In the genomic region with DNA sequence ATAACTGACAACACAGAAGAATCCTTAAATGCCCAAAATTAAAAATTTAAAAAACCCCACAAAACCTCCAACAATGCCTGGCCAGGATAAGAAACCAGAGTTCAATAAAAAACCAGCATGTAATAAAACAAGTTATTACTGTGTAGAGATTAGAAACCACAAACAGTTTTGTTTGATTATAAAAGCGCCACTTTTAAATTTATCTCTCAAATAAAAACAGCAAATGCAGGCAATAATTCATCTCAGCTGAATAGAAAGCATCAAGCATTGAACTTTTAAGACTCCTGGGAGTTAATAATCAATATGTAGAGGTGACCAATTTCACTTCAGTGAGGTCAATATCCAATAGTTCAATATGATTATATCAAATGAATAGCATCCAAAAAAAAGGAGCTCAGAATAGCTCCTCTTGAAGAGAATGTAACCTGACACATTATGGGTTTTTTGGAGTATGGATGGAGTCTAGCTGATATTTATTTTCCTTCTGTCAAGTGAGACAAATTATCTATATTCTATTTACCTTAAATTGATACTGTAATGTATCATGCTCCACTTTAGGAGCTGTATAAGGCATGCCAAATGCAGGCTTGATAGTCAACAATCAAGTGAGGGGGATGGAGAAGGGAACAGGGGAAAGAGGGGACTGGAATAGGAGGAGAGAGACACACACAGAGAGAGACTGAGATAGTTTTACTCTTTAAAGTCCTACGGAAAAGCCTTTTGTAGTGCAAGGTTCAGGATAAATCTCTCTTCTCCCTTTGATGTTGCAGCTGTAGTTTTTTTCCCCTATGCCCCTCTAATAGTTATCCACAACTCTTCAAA, we compare ENCODE assay signal across 1 cellular context.
TF ChIP-seq lines count a peak whose summit lies in the region.

No MANE protein-coding gene starts in this region.

TF ChIP-seq in HEK293, 187 proteins besides CTCF, POLR2A, EP300 and RAD21 (continued from another document and continues in another):
- TF ChIP-seq, protein P1, sequence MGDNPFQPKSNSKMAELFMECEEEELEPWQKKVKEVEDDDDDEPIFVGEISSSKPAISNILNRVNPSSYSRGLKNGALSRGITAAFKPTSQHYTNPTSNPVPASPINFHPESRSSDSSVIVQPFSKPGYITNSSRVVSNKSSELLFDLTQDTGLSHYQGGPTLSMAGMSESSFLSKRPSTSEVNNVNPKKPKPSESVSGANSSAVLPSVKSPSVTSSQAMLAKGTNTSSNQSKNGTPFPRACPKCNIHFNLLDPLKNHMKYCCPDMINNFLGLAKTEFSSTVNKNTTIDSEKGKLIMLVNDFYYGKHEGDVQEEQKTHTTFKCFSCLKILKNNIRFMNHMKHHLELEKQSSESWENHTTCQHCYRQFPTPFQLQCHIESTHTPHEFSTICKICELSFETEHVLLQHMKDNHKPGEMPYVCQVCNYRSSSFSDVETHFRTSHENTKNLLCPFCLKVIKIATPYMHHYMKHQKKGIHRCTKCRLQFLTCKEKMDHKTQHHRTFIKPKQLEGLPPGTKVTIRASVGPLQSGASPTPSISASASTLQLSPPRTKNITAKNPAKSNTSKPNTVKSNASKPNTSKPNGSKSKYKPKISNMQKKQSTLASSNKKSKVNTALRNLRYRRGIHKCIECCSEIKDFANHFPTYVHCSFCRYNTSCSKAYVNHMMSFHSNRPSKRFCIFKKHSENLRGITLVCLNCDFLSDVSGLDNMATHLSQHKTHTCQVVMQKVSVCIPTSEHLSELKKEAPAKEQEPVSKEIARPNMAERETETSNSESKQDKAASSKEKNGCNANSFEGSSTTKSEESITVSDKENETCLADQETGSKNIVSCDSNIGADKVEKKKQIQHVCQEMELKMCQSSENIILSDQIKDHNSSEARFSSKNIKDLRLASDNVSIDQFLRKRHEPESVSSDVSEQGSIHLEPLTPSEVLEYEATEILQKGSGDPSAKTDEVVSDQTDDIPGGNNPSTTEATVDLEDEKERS (tag by site-specific recombination; IDR thresholded peaks at IDR 0.05) = no peak
- no peak for TF ChIP-seq ZBTB8A (tag by site-specific recombination; IDR thresholded peaks at IDR 0.05)
- TF ChIP-seq ZNF585B (tag by site-specific recombination; IDR thresholded peaks at IDR 0.05) = no peak
- TF ChIP-seq, protein P2, sequence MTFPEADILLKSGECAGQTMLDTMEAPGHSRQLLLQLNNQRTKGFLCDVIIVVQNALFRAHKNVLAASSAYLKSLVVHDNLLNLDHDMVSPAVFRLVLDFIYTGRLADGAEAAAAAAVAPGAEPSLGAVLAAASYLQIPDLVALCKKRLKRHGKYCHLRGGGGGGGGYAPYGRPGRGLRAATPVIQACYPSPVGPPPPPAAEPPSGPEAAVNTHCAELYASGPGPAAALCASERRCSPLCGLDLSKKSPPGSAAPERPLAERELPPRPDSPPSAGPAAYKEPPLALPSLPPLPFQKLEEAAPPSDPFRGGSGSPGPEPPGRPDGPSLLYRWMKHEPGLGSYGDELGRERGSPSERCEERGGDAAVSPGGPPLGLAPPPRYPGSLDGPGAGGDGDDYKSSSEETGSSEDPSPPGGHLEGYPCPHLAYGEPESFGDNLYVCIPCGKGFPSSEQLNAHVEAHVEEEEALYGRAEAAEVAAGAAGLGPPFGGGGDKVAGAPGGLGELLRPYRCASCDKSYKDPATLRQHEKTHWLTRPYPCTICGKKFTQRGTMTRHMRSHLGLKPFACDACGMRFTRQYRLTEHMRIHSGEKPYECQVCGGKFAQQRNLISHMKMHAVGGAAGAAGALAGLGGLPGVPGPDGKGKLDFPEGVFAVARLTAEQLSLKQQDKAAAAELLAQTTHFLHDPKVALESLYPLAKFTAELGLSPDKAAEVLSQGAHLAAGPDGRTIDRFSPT (tag by site-specific recombination; IDR thresholded peaks at IDR 0.05) = peak; percentile 60
- no peak for TF ChIP-seq ZNF654 (tag by site-specific recombination; IDR thresholded peaks at IDR 0.05; ENCODE audit: low read depth)
- TF ChIP-seq ZNF837 (tag by site-specific recombination; IDR thresholded peaks at IDR 0.05) = no peak
- TF ChIP-seq ZNF175 (tag by site-specific recombination; IDR thresholded peaks at IDR 0.05) = no peak
- TF ChIP-seq GLI4 (tag by site-specific recombination; IDR thresholded peaks at IDR 0.05) = no peak
- no peak for TF ChIP-seq ZNF707 (tag by site-specific recombination; IDR thresholded peaks at IDR 0.05)
- TF ChIP-seq, protein P3, sequence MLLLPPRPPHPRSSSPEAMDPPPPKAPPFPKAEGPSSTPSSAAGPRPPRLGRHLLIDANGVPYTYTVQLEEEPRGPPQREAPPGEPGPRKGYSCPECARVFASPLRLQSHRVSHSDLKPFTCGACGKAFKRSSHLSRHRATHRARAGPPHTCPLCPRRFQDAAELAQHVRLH (tag by site-specific recombination; IDR thresholded peaks at IDR 0.05) = peak; percentile 93
- TF ChIP-seq, protein P4, sequence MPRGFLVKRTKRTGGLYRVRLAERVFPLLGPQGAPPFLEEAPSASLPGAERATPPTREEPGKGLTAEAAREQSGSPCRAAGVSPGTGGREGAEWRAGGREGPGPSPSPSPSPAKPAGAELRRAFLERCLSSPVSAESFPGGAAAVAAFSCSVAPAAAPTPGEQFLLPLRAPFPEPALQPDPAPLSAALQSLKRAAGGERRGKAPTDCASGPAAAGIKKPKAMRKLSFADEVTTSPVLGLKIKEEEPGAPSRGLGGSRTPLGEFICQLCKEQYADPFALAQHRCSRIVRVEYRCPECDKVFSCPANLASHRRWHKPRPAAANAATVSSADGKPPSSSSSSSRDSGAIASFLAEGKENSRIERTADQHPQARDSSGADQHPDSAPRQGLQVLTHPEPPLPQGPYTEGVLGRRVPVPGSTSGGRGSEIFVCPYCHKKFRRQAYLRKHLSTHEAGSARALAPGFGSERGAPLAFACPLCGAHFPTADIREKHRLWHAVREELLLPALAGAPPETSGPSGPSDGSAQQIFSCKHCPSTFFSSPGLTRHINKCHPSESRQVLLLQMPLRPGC (tag by site-specific recombination; IDR thresholded peaks at IDR 0.05) = 0 out of 2 replicates have a peak, but pooled peaks have one; percentile 58
- no peak for TF ChIP-seq ZNF114 (tag by site-specific recombination; IDR thresholded peaks at IDR 0.05)
- TF ChIP-seq HOXA7 (CRISPR knock-in tag; IDR thresholded peaks at IDR 0.05; ENCODE audit: borderline replicate concordance) = no peak
- TF ChIP-seq ZNF266 (tag by site-specific recombination; IDR thresholded peaks at IDR 0.05; ENCODE audit: low read depth) = no peak
- TF ChIP-seq ZXDB (tag by site-specific recombination; IDR thresholded peaks at IDR 0.05) = peak; percentile 79
- TF ChIP-seq ZNF521 (tag by site-specific recombination; IDR thresholded peaks at IDR 0.05) = no peak
- no peak for TF ChIP-seq ZNF548 (tag by site-specific recombination; IDR thresholded peaks at IDR 0.05)
- TF ChIP-seq, protein P5, sequence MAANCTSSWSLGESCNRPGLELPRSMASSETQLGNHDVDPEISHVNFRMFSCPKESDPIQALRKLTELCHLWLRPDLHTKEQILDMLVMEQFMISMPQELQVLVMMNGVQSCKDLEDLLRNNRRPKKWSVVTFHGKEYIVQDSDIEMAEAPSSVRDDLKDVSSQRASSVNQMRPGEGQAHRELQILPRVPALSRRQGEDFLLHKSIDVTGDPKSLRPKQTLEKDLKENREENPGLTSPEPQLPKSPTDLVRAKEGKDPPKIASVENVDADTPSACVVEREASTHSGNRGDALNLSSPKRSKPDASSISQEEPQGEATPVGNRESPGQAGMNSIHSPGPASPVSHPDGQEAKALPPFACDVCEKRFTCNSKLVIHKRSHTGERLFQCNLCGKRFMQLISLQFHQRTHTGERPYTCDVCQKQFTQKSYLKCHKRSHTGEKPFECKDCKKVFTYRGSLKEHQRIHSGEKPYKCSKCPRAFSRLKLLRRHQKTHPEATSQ (tag by site-specific recombination; IDR thresholded peaks at IDR 0.05) = no peak
- TF ChIP-seq, protein P6, sequence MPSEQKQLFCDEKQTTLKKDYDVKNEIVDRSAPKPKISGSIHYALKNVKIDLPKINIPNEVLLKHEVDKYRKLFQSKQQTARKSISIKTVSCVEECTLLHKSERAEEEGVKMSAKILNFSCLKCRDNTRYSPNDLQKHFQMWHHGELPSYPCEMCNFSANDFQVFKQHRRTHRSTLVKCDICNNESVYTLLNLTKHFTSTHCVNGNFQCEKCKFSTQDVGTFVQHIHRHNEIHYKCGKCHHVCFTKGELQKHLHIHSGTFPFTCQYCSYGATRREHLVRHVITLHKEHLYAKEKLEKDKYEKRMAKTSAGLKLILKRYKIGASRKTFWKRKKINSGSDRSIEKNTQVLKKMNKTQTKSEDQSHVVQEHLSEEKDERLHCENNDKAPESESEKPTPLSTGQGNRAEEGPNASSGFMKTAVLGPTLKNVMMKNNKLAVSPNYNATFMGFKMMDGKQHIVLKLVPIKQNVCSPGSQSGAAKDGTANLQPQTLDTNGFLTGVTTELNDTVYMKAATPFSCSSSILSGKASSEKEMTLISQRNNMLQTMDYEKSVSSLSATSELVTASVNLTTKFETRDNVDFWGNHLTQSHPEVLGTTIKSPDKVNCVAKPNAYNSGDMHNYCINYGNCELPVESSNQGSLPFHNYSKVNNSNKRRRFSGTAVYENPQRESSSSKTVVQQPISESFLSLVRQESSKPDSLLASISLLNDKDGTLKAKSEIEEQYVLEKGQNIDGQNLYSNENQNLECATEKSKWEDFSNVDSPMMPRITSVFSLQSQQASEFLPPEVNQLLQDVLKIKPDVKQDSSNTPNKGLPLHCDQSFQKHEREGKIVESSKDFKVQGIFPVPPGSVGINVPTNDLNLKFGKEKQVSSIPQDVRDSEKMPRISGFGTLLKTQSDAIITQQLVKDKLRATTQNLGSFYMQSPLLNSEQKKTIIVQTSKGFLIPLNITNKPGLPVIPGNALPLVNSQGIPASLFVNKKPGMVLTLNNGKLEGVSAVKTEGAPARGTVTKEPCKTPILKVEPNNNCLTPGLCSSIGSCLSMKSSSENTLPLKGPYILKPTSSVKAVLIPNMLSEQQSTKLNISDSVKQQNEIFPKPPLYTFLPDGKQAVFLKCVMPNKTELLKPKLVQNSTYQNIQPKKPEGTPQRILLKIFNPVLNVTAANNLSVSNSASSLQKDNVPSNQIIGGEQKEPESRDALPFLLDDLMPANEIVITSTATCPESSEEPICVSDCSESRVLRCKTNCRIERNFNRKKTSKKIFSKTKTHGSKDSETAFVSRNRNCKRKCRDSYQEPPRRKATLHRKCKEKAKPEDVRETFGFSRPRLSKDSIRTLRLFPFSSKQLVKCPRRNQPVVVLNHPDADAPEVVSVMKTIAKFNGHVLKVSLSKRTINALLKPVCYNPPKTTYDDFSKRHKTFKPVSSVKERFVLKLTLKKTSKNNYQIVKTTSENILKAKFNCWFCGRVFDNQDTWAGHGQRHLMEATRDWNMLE (tag by site-specific recombination; conservative IDR thresholded peaks at IDR 0.05; ENCODE audit: low read depth) = no peak
- TF ChIP-seq, protein P7, sequence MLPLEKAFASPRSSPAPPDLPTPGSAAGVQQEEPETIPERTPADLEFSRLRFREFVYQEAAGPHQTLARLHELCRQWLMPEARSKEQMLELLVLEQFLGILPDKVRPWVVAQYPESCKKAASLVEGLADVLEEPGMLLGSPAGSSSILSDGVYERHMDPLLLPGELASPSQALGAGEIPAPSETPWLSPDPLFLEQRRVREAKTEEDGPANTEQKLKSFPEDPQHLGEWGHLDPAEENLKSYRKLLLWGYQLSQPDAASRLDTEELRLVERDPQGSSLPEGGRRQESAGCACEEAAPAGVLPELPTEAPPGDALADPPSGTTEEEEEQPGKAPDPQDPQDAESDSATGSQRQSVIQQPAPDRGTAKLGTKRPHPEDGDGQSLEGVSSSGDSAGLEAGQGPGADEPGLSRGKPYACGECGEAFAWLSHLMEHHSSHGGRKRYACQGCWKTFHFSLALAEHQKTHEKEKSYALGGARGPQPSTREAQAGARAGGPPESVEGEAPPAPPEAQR (tag by site-specific recombination; IDR thresholded peaks at IDR 0.05) = no peak
- TF ChIP-seq, protein P8, sequence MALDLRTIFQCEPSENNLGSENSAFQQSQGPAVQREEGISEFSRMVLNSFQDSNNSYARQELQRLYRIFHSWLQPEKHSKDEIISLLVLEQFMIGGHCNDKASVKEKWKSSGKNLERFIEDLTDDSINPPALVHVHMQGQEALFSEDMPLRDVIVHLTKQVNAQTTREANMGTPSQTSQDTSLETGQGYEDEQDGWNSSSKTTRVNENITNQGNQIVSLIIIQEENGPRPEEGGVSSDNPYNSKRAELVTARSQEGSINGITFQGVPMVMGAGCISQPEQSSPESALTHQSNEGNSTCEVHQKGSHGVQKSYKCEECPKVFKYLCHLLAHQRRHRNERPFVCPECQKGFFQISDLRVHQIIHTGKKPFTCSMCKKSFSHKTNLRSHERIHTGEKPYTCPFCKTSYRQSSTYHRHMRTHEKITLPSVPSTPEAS (tag by site-specific recombination; IDR thresholded peaks at IDR 0.05) = 0 out of 2 replicates have a peak, but pooled peaks have one; percentile 30
- TF ChIP-seq ZNF423 (tag by site-specific recombination; IDR thresholded peaks at IDR 0.05) = no peak
- TF ChIP-seq, protein P9, sequence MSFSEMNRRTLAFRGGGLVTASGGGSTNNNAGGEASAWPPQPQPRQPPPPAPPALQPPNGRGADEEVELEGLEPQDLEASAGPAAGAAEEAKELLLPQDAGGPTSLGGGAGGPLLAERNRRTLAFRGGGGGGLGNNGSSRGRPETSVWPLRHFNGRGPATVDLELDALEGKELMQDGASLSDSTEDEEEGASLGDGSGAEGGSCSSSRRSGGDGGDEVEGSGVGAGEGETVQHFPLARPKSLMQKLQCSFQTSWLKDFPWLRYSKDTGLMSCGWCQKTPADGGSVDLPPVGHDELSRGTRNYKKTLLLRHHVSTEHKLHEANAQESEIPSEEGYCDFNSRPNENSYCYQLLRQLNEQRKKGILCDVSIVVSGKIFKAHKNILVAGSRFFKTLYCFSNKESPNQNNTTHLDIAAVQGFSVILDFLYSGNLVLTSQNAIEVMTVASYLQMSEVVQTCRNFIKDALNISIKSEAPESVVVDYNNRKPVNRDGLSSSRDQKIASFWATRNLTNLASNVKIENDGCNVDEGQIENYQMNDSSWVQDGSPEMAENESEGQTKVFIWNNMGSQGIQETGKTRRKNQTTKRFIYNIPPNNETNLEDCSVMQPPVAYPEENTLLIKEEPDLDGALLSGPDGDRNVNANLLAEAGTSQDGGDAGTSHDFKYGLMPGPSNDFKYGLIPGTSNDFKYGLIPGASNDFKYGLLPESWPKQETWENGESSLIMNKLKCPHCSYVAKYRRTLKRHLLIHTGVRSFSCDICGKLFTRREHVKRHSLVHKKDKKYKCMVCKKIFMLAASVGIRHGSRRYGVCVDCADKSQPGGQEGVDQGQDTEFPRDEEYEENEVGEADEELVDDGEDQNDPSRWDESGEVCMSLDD (tag by site-specific recombination; IDR thresholded peaks at IDR 0.05) = no peak
- TF ChIP-seq, protein P10, sequence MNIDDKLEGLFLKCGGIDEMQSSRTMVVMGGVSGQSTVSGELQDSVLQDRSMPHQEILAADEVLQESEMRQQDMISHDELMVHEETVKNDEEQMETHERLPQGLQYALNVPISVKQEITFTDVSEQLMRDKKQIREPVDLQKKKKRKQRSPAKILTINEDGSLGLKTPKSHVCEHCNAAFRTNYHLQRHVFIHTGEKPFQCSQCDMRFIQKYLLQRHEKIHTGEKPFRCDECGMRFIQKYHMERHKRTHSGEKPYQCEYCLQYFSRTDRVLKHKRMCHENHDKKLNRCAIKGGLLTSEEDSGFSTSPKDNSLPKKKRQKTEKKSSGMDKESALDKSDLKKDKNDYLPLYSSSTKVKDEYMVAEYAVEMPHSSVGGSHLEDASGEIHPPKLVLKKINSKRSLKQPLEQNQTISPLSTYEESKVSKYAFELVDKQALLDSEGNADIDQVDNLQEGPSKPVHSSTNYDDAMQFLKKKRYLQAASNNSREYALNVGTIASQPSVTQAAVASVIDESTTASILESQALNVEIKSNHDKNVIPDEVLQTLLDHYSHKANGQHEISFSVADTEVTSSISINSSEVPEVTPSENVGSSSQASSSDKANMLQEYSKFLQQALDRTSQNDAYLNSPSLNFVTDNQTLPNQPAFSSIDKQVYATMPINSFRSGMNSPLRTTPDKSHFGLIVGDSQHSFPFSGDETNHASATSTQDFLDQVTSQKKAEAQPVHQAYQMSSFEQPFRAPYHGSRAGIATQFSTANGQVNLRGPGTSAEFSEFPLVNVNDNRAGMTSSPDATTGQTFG (tag by site-specific recombination; IDR thresholded peaks at IDR 0.05; ENCODE audit: borderline replicate concordance) = no peak
- TF ChIP-seq ZSCAN30 (tag by site-specific recombination; IDR thresholded peaks at IDR 0.05) = no peak; the same call in 1 of the 2 replicates
- TF ChIP-seq ZNF48 (tag by site-specific recombination; IDR thresholded peaks at IDR 0.05) = no peak
- TF ChIP-seq ZNF138 (tag by site-specific recombination; IDR thresholded peaks at IDR 0.05; ENCODE audit: borderline replicate concordance) = no peak
